ENCODE assay signal across 1 cellular context in the genomic region with DNA sequence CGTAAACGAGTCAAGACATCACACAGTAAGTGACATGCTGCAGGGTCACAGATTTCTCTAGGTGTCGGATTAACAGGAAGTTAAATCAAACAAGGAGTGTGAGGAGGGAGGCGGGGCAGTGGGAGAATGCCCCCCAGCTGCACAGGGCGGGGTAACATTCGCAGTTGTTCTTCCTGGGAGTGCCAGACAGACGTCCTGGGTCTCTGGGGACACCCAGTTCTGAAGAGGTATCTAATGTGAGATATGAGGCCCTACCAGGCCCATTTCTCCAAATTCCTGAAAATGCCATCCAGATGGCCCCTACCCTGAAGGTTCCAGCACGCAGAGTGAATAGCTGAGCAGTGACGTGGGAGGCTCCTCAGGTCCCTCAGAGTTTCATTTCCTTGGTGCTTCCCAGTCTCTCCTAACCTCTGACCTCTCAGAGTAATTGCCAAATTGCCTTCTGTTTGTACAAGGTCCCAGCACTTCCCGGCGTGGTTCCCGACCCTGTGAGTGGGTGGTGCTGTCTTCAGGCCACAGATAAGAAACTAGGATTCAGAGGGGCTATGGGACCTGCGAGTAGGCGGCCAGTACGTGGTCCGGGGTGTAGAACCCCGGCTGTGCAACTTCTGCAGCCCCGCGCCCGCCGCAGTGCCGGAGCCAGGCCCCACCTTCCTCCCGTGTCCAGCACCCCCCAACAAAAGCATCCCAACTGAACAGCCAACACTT.
TF ChIP-seq lines count a peak whose summit lies in the region.

No MANE protein-coding gene starts in this region.

TF ChIP-seq in HepG2, 621 proteins besides CTCF, POLR2A, EP300 and RAD21 (continued from another document and continues in another):
- TF ChIP-seq, protein P1, sequence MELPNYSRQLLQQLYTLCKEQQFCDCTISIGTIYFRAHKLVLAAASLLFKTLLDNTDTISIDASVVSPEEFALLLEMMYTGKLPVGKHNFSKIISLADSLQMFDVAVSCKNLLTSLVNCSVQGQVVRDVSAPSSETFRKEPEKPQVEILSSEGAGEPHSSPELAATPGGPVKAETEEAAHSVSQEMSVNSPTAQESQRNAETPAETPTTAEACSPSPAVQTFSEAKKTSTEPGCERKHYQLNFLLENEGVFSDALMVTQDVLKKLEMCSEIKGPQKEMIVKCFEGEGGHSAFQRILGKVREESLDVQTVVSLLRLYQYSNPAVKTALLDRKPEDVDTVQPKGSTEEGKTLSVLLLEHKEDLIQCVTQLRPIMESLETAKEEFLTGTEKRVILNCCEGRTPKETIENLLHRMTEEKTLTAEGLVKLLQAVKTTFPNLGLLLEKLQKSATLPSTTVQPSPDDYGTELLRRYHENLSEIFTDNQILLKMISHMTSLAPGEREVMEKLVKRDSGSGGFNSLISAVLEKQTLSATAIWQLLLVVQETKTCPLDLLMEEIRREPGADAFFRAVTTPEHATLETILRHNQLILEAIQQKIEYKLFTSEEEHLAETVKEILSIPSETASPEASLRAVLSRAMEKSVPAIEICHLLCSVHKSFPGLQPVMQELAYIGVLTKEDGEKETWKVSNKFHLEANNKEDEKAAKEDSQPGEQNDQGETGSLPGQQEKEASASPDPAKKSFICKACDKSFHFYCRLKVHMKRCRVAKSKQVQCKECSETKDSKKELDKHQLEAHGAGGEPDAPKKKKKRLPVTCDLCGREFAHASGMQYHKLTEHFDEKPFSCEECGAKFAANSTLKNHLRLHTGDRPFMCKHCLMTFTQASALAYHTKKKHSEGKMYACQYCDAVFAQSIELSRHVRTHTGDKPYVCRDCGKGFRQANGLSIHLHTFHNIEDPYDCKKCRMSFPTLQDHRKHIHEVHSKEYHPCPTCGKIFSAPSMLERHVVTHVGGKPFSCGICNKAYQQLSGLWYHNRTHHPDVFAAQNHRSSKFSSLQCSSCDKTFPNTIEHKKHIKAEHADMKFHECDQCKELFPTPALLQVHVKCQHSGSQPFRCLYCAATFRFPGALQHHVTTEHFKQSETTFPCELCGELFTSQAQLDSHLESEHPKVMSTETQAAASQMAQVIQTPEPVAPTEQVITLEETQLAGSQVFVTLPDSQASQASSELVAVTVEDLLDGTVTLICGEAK (IDR thresholded peaks at IDR 0.05), result no peak
- TF ChIP-seq, protein P1 (CRISPR knock-in tag; IDR thresholded peaks at IDR 0.05), result peak; percentile 74
- TF ChIP-seq GTF2F1 (IDR thresholded peaks at IDR 0.05; ENCODE audit: low read length), result no peak
- TF ChIP-seq, protein P2, sequence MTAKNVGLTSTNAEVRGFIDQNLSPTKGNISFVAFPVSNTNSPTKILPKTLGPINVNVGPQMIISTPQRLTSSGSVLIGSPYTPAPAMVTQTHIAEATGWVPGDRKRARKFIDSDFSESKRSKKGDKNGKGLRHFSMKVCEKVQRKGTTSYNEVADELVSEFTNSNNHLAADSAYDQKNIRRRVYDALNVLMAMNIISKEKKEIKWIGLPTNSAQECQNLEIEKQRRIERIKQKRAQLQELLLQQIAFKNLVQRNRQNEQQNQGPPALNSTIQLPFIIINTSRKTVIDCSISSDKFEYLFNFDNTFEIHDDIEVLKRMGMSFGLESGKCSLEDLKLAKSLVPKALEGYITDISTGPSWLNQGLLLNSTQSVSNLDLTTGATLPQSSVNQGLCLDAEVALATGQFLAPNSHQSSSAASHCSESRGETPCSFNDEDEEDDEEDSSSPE (CRISPR knock-in tag; IDR thresholded peaks at IDR 0.05), result no peak
- 0 out of 2 replicates have a peak, but pooled peaks have one; percentile 42 for TF ChIP-seq RFXAP (CRISPR knock-in tag; IDR thresholded peaks at IDR 0.05; ENCODE audit: borderline replicate concordance)
- no peak for TF ChIP-seq CBX1 (IDR thresholded peaks at IDR 0.05; ENCODE audit: low read depth)
- peak; percentile 65; the same call in 1 of the 2 replicates for TF ChIP-seq ZNF232 (CRISPR knock-in tag; IDR thresholded peaks at IDR 0.05; ENCODE audit: borderline replicate concordance)
- no peak for TF ChIP-seq ZNF780A (CRISPR knock-in tag; IDR thresholded peaks at IDR 0.05)
- TF ChIP-seq, protein P3, sequence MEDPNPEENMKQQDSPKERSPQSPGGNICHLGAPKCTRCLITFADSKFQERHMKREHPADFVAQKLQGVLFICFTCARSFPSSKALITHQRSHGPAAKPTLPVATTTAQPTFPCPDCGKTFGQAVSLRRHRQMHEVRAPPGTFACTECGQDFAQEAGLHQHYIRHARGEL (CRISPR knock-in tag; IDR thresholded peaks at IDR 0.05), result no peak
- no peak for TF ChIP-seq ZNF33A (CRISPR knock-in tag; IDR thresholded peaks at IDR 0.05; ENCODE audit: borderline replicate concordance)
- no peak for TF ChIP-seq PCBP2 (optimal IDR thresholded peaks at IDR 0.05; ENCODE audit: low read depth, low read length, poor library complexity, severe bottlenecking)
- peak; percentile 51 for TF ChIP-seq SP5 (CRISPR knock-in tag; IDR thresholded peaks at IDR 0.05; ENCODE audit: borderline replicate concordance, low read depth)
- no peak for TF ChIP-seq PHF5A (CRISPR knock-in tag; IDR thresholded peaks at IDR 0.05; ENCODE audit: low read depth, unreplicated experiment)
- no peak; the same call in 1 of the 2 replicates for TF ChIP-seq ZNF460 (CRISPR knock-in tag; IDR thresholded peaks at IDR 0.05; ENCODE audit: borderline replicate concordance)
- no peak for TF ChIP-seq ESRRA (CRISPR knock-in tag; IDR thresholded peaks at IDR 0.05; ENCODE audit: low read depth)
- peak; percentile 95 for TF ChIP-seq ZBTB7B (CRISPR knock-in tag; IDR thresholded peaks at IDR 0.05)
- TF ChIP-seq, protein P4, sequence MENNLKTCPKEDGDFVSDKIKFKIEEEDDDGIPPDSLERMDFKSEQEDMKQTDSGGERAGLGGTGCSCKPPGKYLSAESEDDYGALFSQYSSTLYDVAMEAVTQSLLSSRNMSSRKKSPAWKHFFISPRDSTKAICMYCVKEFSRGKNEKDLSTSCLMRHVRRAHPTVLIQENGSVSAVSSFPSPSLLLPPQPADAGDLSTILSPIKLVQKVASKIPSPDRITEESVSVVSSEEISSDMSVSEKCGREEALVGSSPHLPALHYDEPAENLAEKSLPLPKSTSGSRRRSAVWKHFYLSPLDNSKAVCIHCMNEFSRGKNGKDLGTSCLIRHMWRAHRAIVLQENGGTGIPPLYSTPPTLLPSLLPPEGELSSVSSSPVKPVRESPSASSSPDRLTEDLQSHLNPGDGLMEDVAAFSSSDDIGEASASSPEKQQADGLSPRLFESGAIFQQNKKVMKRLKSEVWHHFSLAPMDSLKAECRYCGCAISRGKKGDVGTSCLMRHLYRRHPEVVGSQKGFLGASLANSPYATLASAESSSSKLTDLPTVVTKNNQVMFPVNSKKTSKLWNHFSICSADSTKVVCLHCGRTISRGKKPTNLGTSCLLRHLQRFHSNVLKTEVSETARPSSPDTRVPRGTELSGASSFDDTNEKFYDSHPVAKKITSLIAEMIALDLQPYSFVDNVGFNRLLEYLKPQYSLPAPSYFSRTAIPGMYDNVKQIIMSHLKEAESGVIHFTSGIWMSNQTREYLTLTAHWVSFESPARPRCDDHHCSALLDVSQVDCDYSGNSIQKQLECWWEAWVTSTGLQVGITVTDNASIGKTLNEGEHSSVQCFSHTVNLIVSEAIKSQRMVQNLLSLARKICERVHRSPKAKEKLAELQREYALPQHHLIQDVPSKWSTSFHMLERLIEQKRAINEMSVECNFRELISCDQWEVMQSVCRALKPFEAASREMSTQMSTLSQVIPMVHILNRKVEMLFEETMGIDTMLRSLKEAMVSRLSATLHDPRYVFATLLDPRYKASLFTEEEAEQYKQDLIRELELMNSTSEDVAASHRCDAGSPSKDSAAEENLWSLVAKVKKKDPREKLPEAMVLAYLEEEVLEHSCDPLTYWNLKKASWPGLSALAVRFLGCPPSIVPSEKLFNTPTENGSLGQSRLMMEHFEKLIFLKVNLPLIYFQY (CRISPR knock-in tag; IDR thresholded peaks at IDR 0.05; ENCODE audit: borderline replicate concordance), result no peak
- no peak; the same call in 1 of the 2 replicates for TF ChIP-seq MBD4 (IDR thresholded peaks at IDR 0.05; ENCODE audit: borderline replicate concordance, low read length)
- peak; percentile 48; the same call in 1 of the 2 replicates for TF ChIP-seq PAWR (CRISPR knock-in tag; IDR thresholded peaks at IDR 0.05; ENCODE audit: borderline replicate concordance)
- no peak for TF ChIP-seq ZNF17 (CRISPR knock-in tag; IDR thresholded peaks at IDR 0.05)
- TF ChIP-seq TCF12 (IDR thresholded peaks at IDR 0.05), result no peak
- no peak for TF ChIP-seq TCF12 (CRISPR knock-in tag; IDR thresholded peaks at IDR 0.05)
- TF ChIP-seq, protein P5, sequence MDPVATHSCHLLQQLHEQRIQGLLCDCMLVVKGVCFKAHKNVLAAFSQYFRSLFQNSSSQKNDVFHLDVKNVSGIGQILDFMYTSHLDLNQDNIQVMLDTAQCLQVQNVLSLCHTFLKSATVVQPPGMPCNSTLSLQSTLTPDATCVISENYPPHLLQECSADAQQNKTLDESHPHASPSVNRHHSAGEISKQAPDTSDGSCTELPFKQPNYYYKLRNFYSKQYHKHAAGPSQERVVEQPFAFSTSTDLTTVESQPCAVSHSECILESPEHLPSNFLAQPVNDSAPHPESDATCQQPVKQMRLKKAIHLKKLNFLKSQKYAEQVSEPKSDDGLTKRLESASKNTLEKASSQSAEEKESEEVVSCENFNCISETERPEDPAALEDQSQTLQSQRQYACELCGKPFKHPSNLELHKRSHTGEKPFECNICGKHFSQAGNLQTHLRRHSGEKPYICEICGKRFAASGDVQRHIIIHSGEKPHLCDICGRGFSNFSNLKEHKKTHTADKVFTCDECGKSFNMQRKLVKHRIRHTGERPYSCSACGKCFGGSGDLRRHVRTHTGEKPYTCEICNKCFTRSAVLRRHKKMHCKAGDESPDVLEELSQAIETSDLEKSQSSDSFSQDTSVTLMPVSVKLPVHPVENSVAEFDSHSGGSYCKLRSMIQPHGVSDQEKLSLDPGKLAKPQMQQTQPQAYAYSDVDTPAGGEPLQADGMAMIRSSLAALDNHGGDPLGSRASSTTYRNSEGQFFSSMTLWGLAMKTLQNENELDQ (CRISPR knock-in tag; IDR thresholded peaks at IDR 0.05; ENCODE audit: borderline replicate concordance), result no peak
- TF ChIP-seq MYC (CRISPR knock-in tag; IDR thresholded peaks at IDR 0.05; ENCODE audit: borderline replicate concordance), result peak; percentile 58; the same call in 1 of the 2 replicates
- TF ChIP-seq, protein P6, sequence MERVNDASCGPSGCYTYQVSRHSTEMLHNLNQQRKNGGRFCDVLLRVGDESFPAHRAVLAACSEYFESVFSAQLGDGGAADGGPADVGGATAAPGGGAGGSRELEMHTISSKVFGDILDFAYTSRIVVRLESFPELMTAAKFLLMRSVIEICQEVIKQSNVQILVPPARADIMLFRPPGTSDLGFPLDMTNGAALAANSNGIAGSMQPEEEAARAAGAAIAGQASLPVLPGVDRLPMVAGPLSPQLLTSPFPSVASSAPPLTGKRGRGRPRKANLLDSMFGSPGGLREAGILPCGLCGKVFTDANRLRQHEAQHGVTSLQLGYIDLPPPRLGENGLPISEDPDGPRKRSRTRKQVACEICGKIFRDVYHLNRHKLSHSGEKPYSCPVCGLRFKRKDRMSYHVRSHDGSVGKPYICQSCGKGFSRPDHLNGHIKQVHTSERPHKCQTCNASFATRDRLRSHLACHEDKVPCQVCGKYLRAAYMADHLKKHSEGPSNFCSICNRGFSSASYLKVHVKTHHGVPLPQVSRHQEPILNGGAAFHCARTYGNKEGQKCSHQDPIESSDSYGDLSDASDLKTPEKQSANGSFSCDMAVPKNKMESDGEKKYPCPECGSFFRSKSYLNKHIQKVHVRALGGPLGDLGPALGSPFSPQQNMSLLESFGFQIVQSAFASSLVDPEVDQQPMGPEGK (CRISPR knock-in tag; IDR thresholded peaks at IDR 0.05), result peak; percentile 79; the same call in 1 of the 2 replicates
- TF ChIP-seq TAF15 (IDR thresholded peaks at IDR 0.05; ENCODE audit: low read depth, low read length, poor library complexity, severe bottlenecking), result no peak
- TF ChIP-seq ZNF350 (CRISPR knock-in tag; IDR thresholded peaks at IDR 0.05; ENCODE audit: borderline replicate concordance, low read depth), result peak; percentile 62
- TF ChIP-seq NFIB (CRISPR knock-in tag; IDR thresholded peaks at IDR 0.05; ENCODE audit: borderline replicate concordance), result no peak
- TF ChIP-seq KAT7 (CRISPR knock-in tag; IDR thresholded peaks at IDR 0.05; ENCODE audit: borderline replicate concordance), result no peak; the same call in 1 of the 2 replicates
- TF ChIP-seq, protein P7, sequence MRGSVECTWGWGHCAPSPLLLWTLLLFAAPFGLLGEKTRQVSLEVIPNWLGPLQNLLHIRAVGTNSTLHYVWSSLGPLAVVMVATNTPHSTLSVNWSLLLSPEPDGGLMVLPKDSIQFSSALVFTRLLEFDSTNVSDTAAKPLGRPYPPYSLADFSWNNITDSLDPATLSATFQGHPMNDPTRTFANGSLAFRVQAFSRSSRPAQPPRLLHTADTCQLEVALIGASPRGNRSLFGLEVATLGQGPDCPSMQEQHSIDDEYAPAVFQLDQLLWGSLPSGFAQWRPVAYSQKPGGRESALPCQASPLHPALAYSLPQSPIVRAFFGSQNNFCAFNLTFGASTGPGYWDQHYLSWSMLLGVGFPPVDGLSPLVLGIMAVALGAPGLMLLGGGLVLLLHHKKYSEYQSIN (CRISPR knock-in tag; IDR thresholded peaks at IDR 0.05; ENCODE audit: borderline replicate concordance), result no peak
- TF ChIP-seq, protein P8, sequence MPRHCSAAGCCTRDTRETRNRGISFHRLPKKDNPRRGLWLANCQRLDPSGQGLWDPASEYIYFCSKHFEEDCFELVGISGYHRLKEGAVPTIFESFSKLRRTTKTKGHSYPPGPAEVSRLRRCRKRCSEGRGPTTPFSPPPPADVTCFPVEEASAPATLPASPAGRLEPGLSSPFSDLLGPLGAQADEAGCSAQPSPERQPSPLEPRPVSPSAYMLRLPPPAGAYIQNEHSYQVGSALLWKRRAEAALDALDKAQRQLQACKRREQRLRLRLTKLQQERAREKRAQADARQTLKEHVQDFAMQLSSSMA (CRISPR knock-in tag; IDR thresholded peaks at IDR 0.05), result no peak
- peak; percentile 98 for TF ChIP-seq AKAP8 (CRISPR knock-in tag; IDR thresholded peaks at IDR 0.05)
- TF ChIP-seq ZNF441 (CRISPR knock-in tag; IDR thresholded peaks at IDR 0.05; ENCODE audit: borderline replicate concordance), result no peak; the same call in 1 of the 2 replicates
